In genomic region chr4:48127882-48128394, GRCh38 we compare ENCODE assay signal across 8 cellular contexts. TPM values are rescaled to one million over a fixed set of nuclear protein-coding genes. Genes with fewer than 3 reads are reported as not detected.
A peak's percentile ranks its signal among the peaks of the same experiment; 100 is the strongest.
DNase-seq lines count a peak whose midpoint lies in the region; ATAC-seq and TF ChIP-seq lines count a peak whose summit lies in the region.

No MANE protein-coding gene starts in this region.

- peaks cover 20% of the 10 kb centered on the region for H3F3A ChIP-seq in SK-N-SH (replicated peaks; ENCODE audit: insufficient read depth)

- peaks cover 24% of the 10 kb centered on the region for H3K36me3 Mint-ChIP-seq in activated naive CD4-positive, alpha-beta T cell treated with anti-CD3 and anti-CD28 coated beads for 36 hours (ENCODE audit: low read depth)

- POLR2A ChIA-PET in SK-N-SH (lab: Yijun Ruan, JAX), result no interaction called here

- H3K9ac ChIP-seq in SK-N-SH, result peak overlapping the region; percentile 23; the same call in 1 of the 2 replicates

- no peaks in the 10 kb centered on the region for H3K9me3 ChIP-seq in SK-N-SH

- peak overlapping the region; percentile 12; the same call in 1 of the 2 replicates for H2AFZ ChIP-seq in SK-N-SH (ENCODE audit: low read depth)

- intact Hi-C loops in activated naive CD4-positive, alpha-beta T cell treated with anti-CD3 and anti-CD28 coated beads for 36 hours (cut with micrococcal nuclease), result loop anchor here (1.0 to 5.0 kb wide), 19 partner anchors 11 to 834 kb away; partner anchors contain the start of genes CORIN, FRYL, NFXL1 and OCIAD1
- intact Hi-C loops in Right ventricle myocardium superior (cut with DNase I), result no loop called here

- no peaks in the 10 kb centered on the region for H3K79me2 ChIP-seq in SK-N-SH (ENCODE audit: insufficient read depth)

- ATAC-seq in GM21737 (IDR thresholded peaks at IDR 0.05; ENCODE audit: unreplicated experiment) (peak; percentile 86), Right ventricle myocardium superior (ENCODE audit: poor library complexity) (peak; percentile 81)

- CTCF ChIA-PET in SK-N-SH (lab: Yijun Ruan, JAX), result interaction anchor here (0.6 to 1.6 kb wide), 6 partner anchors 12 to 1280 kb away, joined by 3 to 5 read pairs (median 4); no protein-coding TSS in a partner anchor
- CTCF ChIA-PET in activated naive CD4-positive, alpha-beta T cell treated with anti-CD3 and anti-CD28 coated beads for 36 hours (lab: Charles Lee), result interaction anchor here (0.6 to 10.6 kb wide), 19 partner anchors 10 to 393 kb away, joined by 3 to 162 read pairs (median 5); no protein-coding TSS in a partner anchor

- peaks cover 80% of the 10 kb centered on the region for H3K4me1 Mint-ChIP-seq in activated naive CD4-positive, alpha-beta T cell treated with anti-CD3 and anti-CD28 coated beads for 36 hours (ENCODE audit: low read depth)

- H3K4me3 ChIP-seq in SK-N-SH (ENCODE audit: low read depth in 2 of 2, low read length in 1 of 2), result peak overlapping the region; percentile 21 to 35; a peak in 3 of 4 replicates

- peak; percentile 62 for TF ChIP-seq RAD21 in Ishikawa (IDR thresholded peaks at IDR 0.05; ENCODE audit: low read depth)
- peak; percentile 66 for TF ChIP-seq RAD21 in SK-N-SH (IDR thresholded peaks at IDR 0.05; ENCODE audit: low read length)

- DNase-seq in EL, result peak; percentile 98
- DNase-seq in SK-N-SH, result peak; percentile 45
- DNase-seq in activated naive CD4-positive, alpha-beta T cell treated with anti-CD3 and anti-CD28 coated beads for 36 hours, result peak; percentile 95
- DNase-seq in Right ventricle myocardium superior, result peak; percentile 50
- DNase-seq in retina, result peak; percentile 55
- DNase-seq in GM19240 (ENCODE audit: insufficient read length, low spot score), result no peak

- H3K27me3 ChIP-seq in SK-N-SH (ENCODE audit: insufficient read depth), result no peaks in the 10 kb centered on the region

- H3K4me2 ChIP-seq in SK-N-SH, result peak overlapping the region; percentile 49

- peak overlapping the region; percentile 51 for H3K4me3 Mint-ChIP-seq in activated naive CD4-positive, alpha-beta T cell treated with anti-CD3 and anti-CD28 coated beads for 36 hours

- peak; percentile 79 for TF ChIP-seq CTCF in SK-N-SH (IDR thresholded peaks at IDR 0.05)

- no peaks in the 10 kb centered on the region for H3K27me3 Mint-ChIP-seq in activated naive CD4-positive, alpha-beta T cell treated with anti-CD3 and anti-CD28 coated beads for 36 hours (ENCODE audit: low read depth)

- TF ChIP-seq EP300 in Ishikawa (IDR thresholded peaks at IDR 0.05; ENCODE audit: borderline replicate concordance), result peak; percentile 72; the same call in 1 of the 2 replicates
- peak in 1 of 2 experiments; percentile 92; a peak in 1 of 4 replicates for TF ChIP-seq EP300 in SK-N-SH (IDR thresholded peaks at IDR 0.05; ENCODE audit: borderline replicate concordance in 1 of 2, low read depth in 1 of 2, low read length in 1 of 2)

- H3K27ac Mint-ChIP-seq in activated naive CD4-positive, alpha-beta T cell treated with anti-CD3 and anti-CD28 coated beads for 36 hours, result peak overlapping the region; percentile 99

- peak overlapping the region; percentile 47 to 75 for H3K27ac ChIP-seq in SK-N-SH (ENCODE audit: low read depth in 2 of 2, low read length in 1 of 2)

- no peaks in the 10 kb centered on the region for H3K36me3 ChIP-seq in SK-N-SH (replicated peaks in 1 of 2; ENCODE audit: control insufficient read depth in 1 of 2, insufficient read depth in 2 of 2, low read length in 1 of 2)

- peaks cover 0 to 19% of the 10 kb centered on the region in 2 experiments; a peak in 2 of 4 replicates for H3K4me1 ChIP-seq in SK-N-SH (ENCODE audit: control insufficient read depth in 1 of 2, insufficient read depth in 2 of 2, low read depth in 1 of 2, low read length in 1 of 2)

- no peaks in the 10 kb centered on the region for H4K20me1 ChIP-seq in SK-N-SH (ENCODE audit: insufficient read depth)

- no peaks in the 10 kb centered on the region for H3K9me2 ChIP-seq in SK-N-SH

- 10% methylated on average over 10 of the region's 10 CpGs for WGBS in SK-N-SH (ENCODE audit: low lambda C conversion rate)

- H3K9me3 Mint-ChIP-seq in activated naive CD4-positive, alpha-beta T cell treated with anti-CD3 and anti-CD28 coated beads for 36 hours, result no peaks in the 10 kb centered on the region

TF ChIP-seq in Ishikawa, 13 proteins besides CTCF, POLR2A, EP300 and RAD21 (continues in another document):
- peak; percentile 68 for TF ChIP-seq TCF12 (IDR thresholded peaks at IDR 0.05; ENCODE audit: low read depth)
- peak; percentile 84 for TF ChIP-seq TEAD4 (IDR thresholded peaks at IDR 0.05)
- TF ChIP-seq FOXM1 (IDR thresholded peaks at IDR 0.05; ENCODE audit: borderline replicate concordance, low read depth), result peak; percentile 78; the same call in 1 of the 2 replicates
- TF ChIP-seq NFIC (IDR thresholded peaks at IDR 0.05), result peak; percentile 74
- peak; percentile 83 for TF ChIP-seq MAX (IDR thresholded peaks at IDR 0.05)
- no peak for TF ChIP-seq USF1 (IDR thresholded peaks at IDR 0.05)
- no peak for TF ChIP-seq TAF1 (IDR thresholded peaks at IDR 0.05; ENCODE audit: low read depth)
- no peak for TF ChIP-seq YY1 (IDR thresholded peaks at IDR 0.05; ENCODE audit: low read depth)

TF ChIP-seq in SK-N-SH, 30 proteins besides CTCF, POLR2A, EP300 and RAD21 (continues in another document):
- TF ChIP-seq FOSL2 (IDR thresholded peaks at IDR 0.05; ENCODE audit: borderline replicate concordance, low read depth) (peak; percentile 88), IRF3 (IDR thresholded peaks at IDR 0.05; ENCODE audit: low read depth, low read length) (no peak), EZH2phosphoT487 (IDR thresholded peaks at IDR 0.05; ENCODE audit: borderline replicate concordance, low read depth) (no peak), NRF1 (IDR thresholded peaks at IDR 0.05; ENCODE audit: low read depth, low read length) (no peak), PBX3 (IDR thresholded peaks at IDR 0.05) (peak; percentile 95), ZBTB33 (IDR thresholded peaks at IDR 0.05; ENCODE audit: borderline replicate concordance, low read depth) (peak; percentile 84), TAF1 (IDR thresholded peaks at IDR 0.05; ENCODE audit: borderline replicate concordance, low read depth, low read length) (peak; percentile 12; the same call in 1 of the 2 replicates)

RNA-seq across cellular contexts. Expression of gene TXK, which starts 6.1 kb away (rescaled TPM):
- 0.60 and 0.61 TPM in 2 replicates for polyA plus RNA-seq in SK-N-SH (2012; rRNA removed)
- 0.66 and 0.72 TPM in 2 replicates for polyA plus RNA-seq in SK-N-SH (2012; cell fraction: cytosol; rRNA removed)
- polyA plus RNA-seq in SK-N-SH (2012; cell fraction: nucleus; rRNA removed), result 0.93 and 1.4 TPM in 2 replicates
- total RNA-seq in activated naive CD4-positive, alpha-beta T cell treated with anti-CD3 and anti-CD28 coated beads for 36 hours, result 10 to 100 TPM; 24.4 to 28.6 TPM
- 0.43 TPM for total RNA-seq in Right ventricle myocardium superior

Comparison
In these comparisons a context has a peak if more than half of its experiments do, and no peak if none do; other contexts are left out.
1. RNA of gene TXK, which starts 6.1 kb away (total RNA-seq): 24.4 to 28.6 TPM in activated naive CD4-positive, alpha-beta T cell treated with anti-CD3 and anti-CD28 coated beads for 36 hours; 0.43 TPM in Right ventricle myocardium superior (single experiment); every median in the first group is over 10 times any median in the second.